Comparison of ENCODE assay signal across 2 cellular contexts in genomic region chr14:20757963-20758362, GRCh38.
TF ChIP-seq lines count a peak whose summit lies in the region.

No MANE protein-coding gene starts in this region.

TF ChIP-seq in A549, 52 proteins besides CTCF, POLR2A, EP300 and RAD21 (continued from another document):
- TF ChIP-seq ELK1 (IDR thresholded peaks at IDR 0.05; ENCODE audit: low read depth, low read length), result no peak
- no peak for TF ChIP-seq FOXS1 (CRISPR knock-in tag; IDR thresholded peaks at IDR 0.05)
- TF ChIP-seq SMC3 (IDR thresholded peaks at IDR 0.05), result no peak

TF ChIP-seq in WTC11, 78 proteins besides CTCF, POLR2A, EP300 and RAD21 (continued from another document):
- TF ChIP-seq ZNF512 (CRISPR knock-in tag; IDR thresholded peaks at IDR 0.05; ENCODE audit: borderline replicate concordance) (no peak), ZNF423 (CRISPR knock-in tag; IDR thresholded peaks at IDR 0.05) (no peak), ZNF317 (CRISPR knock-in tag; IDR thresholded peaks at IDR 0.05; ENCODE audit: borderline replicate concordance, low read depth) (no peak), SMAD3 (CRISPR knock-in tag; IDR thresholded peaks at IDR 0.05; ENCODE audit: borderline replicate concordance) (no peak), CDX4 (CRISPR knock-in tag; IDR thresholded peaks at IDR 0.05; ENCODE audit: borderline replicate concordance) (no peak), ZNF416 (CRISPR knock-in tag; IDR thresholded peaks at IDR 0.05) (no peak), IRF2 (CRISPR knock-in tag; IDR thresholded peaks at IDR 0.05; ENCODE audit: borderline replicate concordance, low read depth) (no peak), ATF6 (CRISPR knock-in tag; IDR thresholded peaks at IDR 0.05) (no peak), CREB1 (CRISPR knock-in tag; IDR thresholded peaks at IDR 0.05) (no peak)
